In genomic region chr18:12691021-12691420, GRCh38 we compare ENCODE assay signal across 24 cellular contexts.
"Had no signal": no experiment of that assay in that cellular context is flagged by ENCODE, and none has a peak within 500 bp of the region (broad histone marks: within the 10 kb centered on the region; RNA-seq: fewer than 3 reads in every experiment).

No MANE protein-coding gene starts in this region.

- H3K4me3 ChIP-seq: left lung, lower lobe of right lung, right atrium auricular region, skin epidermis, stomach, testis, thyroid gland, transverse colon, upper lobe of left lung, vagina had no signal

- H3K4me1 ChIP-seq: left lung, lower lobe of right lung, right atrium auricular region, stomach, testis, thyroid gland, upper lobe of left lung, vagina had no signal

- H3K9me3 ChIP-seq: left lung, lower lobe of right lung, right atrium auricular region, stomach, testis, thyroid gland, transverse colon, upper lobe of left lung, vagina had no signal

- H3K27ac ChIP-seq: left lung, lower lobe of right lung, right atrium auricular region, skin epidermis, stomach, testis, thyroid gland, transverse colon, upper lobe of left lung, vagina had no signal

- DNase-seq: hippocampal formation; left colon; left lung; lower lobe of right lung; mammary epithelial cell; mesenchymal stem cell; naive thymus-derived CD8-positive, alpha-beta T cell; nucleus accumbens; stimulated activated CD4-positive, alpha-beta T cell treated with anti-CD3 and anti-CD28 coated beads, Interleukin-12 subunit alpha, Interleukin-12 subunit beta, amount 100 ng/mL, for 4 hours; stimulated activated CD4-positive, alpha-beta T cell treated with anti-CD3 and anti-CD28 coated beads, Interleukin-15, amount 100 ng/mL, for 24 hours; stimulated activated CD4-positive, alpha-beta T cell treated with anti-CD3 and anti-CD28 coated beads, Interleukin-2, amount 100 ng/mL, for 24 hours; stimulated activated CD4-positive, alpha-beta T cell treated with anti-CD3 and anti-CD28 coated beads, Interleukin-4, amount 100 ng/mL, for 1 hour; stimulated activated naive B cell treated with anti-CD40 and anti-IgM and Interleukin-4, amounts not matched to agents 10 μg/mL and 1 μg/mL and 100 μg/mL, for 72 hours; stimulated activated naive CD8-positive, alpha-beta T cell treated with anti-CD3 and anti-CD28 coated beads, Interleukin-15, Interleukin-2, amounts not matched to agents 100 U/mL and 50 U/mL, for 24 hours; stomach; testis; thyroid gland; transverse colon had no signal

- H3K27me3 ChIP-seq: left lung, right atrium auricular region, stomach, testis, thyroid gland, transverse colon, upper lobe of left lung, vagina had no signal

- FAIRE-seq: keratinocyte had no signal

- ATAC-seq: left colon; left lung; lower lobe of right lung; naive thymus-derived CD8-positive, alpha-beta T cell; sciatic nerve; stimulated activated naive B cell treated with anti-CD40 and anti-IgM and Interleukin-4, amounts not matched to agents 10 μg/mL and 1 μg/mL and 100 μg/mL, for 72 hours; stimulated activated naive CD8-positive, alpha-beta T cell treated with anti-CD3 and anti-CD28 coated beads, Interleukin-15, Interleukin-2, amounts not matched to agents 100 U/mL and 50 U/mL, for 24 hours had no signal
